In the genomic region with DNA sequence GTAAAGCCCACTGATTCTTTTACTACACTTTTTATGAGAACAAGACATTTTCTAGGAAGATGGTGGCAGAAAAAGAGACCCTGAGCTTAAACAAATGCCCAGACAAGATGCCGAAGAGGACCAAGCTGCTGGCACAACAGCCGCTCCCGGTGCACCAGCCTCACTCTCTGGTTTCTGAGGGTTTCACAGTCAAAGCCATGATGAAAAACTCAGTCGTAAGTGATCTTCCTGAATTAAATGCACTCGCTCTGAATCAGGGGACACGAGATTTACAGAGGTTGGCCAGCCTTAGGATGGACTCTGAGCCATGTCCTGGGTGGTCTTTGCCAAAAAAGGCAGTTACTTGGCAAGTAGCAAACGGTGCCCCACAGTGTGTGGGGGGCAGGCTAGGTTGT, we compare ENCODE assay signal across 8 cellular contexts. TPM values are rescaled to one million over a fixed set of nuclear protein-coding genes. Genes with fewer than 3 reads are reported as not detected.
A peak's percentile ranks its signal among the peaks of the same experiment; 100 is the strongest.
DNase-seq lines count a peak whose midpoint lies in the region; ATAC-seq lines count a peak whose summit lies in the region.

No MANE protein-coding gene starts in this region.

- H3K27ac Mint-ChIP-seq in central memory CD8-positive, alpha-beta T cell (ENCODE audit: low read depth): peak overlapping the region; percentile 75
- H3K27ac Mint-ChIP-seq in naive thymus-derived CD8-positive, alpha-beta T cell: peak overlapping the region; percentile 66 to 99 (median 97)

- no peaks in the 10 kb centered on the region for H3K27me3 Mint-ChIP-seq in central memory CD8-positive, alpha-beta T cell
- no peaks in the 10 kb centered on the region for H3K27me3 Mint-ChIP-seq in naive thymus-derived CD8-positive, alpha-beta T cell

- no peaks in the 10 kb centered on the region for H3K27me3 ChIP-seq in ACC112 (ENCODE audit: insufficient read depth, low read length)

- H3K79me2 ChIP-seq in ACC112 (ENCODE audit: control insufficient read depth, insufficient read depth, low read length, unreplicated experiment): no peaks in the 10 kb centered on the region

- no peak for ATAC-seq in central memory CD8-positive, alpha-beta T cell (replicated peaks; ENCODE audit: extremely low read depth, poor library complexity, severe bottlenecking)
- ATAC-seq in naive thymus-derived CD8-positive, alpha-beta T cell: no peak
- ATAC-seq in HG02571 (IDR thresholded peaks at IDR 0.05; ENCODE audit: unreplicated experiment): no peak

- POLR2A ChIA-PET in naive thymus-derived CD8-positive, alpha-beta T cell (lab: Charles Lee): interaction anchor here (0.6 kb wide), 1 partner anchor 1293 kb away, joined by 3 read pairs; no protein-coding TSS in a partner anchor

- peaks cover 5% of the 10 kb centered on the region for H3K36me3 Mint-ChIP-seq in central memory CD8-positive, alpha-beta T cell (ENCODE audit: insufficient read depth)
- H3K36me3 Mint-ChIP-seq in naive thymus-derived CD8-positive, alpha-beta T cell: no peaks in the 10 kb centered on the region

- H3K9me3 Mint-ChIP-seq in central memory CD8-positive, alpha-beta T cell: no peaks in the 10 kb centered on the region
- H3K9me3 Mint-ChIP-seq in naive thymus-derived CD8-positive, alpha-beta T cell: peaks cover 0 to 5% (median 0%) of the 10 kb centered on the region in 9 donors

- H3K4me1 ChIP-seq in ACC112 (ENCODE audit: control insufficient read depth, insufficient read depth, low read length, unreplicated experiment): peaks cover 7% of the 10 kb centered on the region

- H2AFZ ChIP-seq in ACC112 (ENCODE audit: low read length, unreplicated experiment): peak overlapping the region; percentile 86

- H3K27ac ChIP-seq in ACC112 (ENCODE audit: low read depth, low read length): peak overlapping the region; percentile 21; the same call in 1 of the 2 replicates

- peaks cover 8% of the 10 kb centered on the region for H3K4me1 Mint-ChIP-seq in central memory CD8-positive, alpha-beta T cell
- H3K4me1 Mint-ChIP-seq in naive thymus-derived CD8-positive, alpha-beta T cell: peaks cover 11 to 19% (median 15%) of the 10 kb centered on the region in 4 donors

- no peaks in the 10 kb centered on the region for H3K36me3 ChIP-seq in ACC112 (ENCODE audit: insufficient read depth, low read length)

- no peak for DNase-seq in Jurkat, Clone E6-1 (ENCODE audit: low read depth, low spot score)
- no peak for DNase-seq in central memory CD8-positive, alpha-beta T cell (ENCODE audit: low spot score in 2 of 2)
- DNase-seq in naive thymus-derived CD8-positive, alpha-beta T cell: peak in 1 of 10 donors; percentile 6
- DNase-seq in NCI-H524 treated with DMSO at 0.1 percent for 48 hours (lab: John Stamatoyannopoulos, UW): no peak
- no peak for DNase-seq in AML-193 (lab: John Stamatoyannopoulos, UW)
- no peak for DNase-seq in cerebellar cortex (ENCODE audit: low spot score)

- peak overlapping the region; percentile 96 for H3K4me3 ChIP-seq in ACC112 (ENCODE audit: low read depth, low read length)
- peak overlapping the region; percentile 41 for H3K4me3 ChIP-seq in Jurkat, Clone E6-1 (ENCODE audit: low read length)

- H3K4me3 Mint-ChIP-seq in central memory CD8-positive, alpha-beta T cell: peak overlapping the region; percentile 89
- H3K4me3 Mint-ChIP-seq in naive thymus-derived CD8-positive, alpha-beta T cell: peak overlapping the region; percentile 93 to 100 (median 95)

RNA-seq across cellular contexts. Expression of a gene that starts 0.4 kb away (rescaled TPM):
- polyA plus RNA-seq in Jurkat, Clone E6-1 (2012; ENCODE audit: insufficient read depth, insufficient read length): not detected
- 1 to 10 TPM in 1 of 2 experiments, under 1 TPM in 1; 0.55 to 1.2 TPM for total RNA-seq in naive thymus-derived CD8-positive, alpha-beta T cell
- polyA plus RNA-seq in naive thymus-derived CD8-positive, alpha-beta T cell: 1 to 10 TPM in 1 of 3 donors, under 1 TPM in 1, not detected in 1; 0.34 to 1.1 TPM

RNA-seq across cellular contexts. Expression of a gene that starts 0.6 kb away (rescaled TPM):
- not detected for polyA plus RNA-seq in Jurkat, Clone E6-1 (2012; ENCODE audit: insufficient read depth, insufficient read length)
- 1 to 10 TPM; 3.5 to 5.6 TPM for total RNA-seq in naive thymus-derived CD8-positive, alpha-beta T cell
- 1 to 10 TPM; 2.2 to 4.0 (median 2.6) TPM for polyA plus RNA-seq in naive thymus-derived CD8-positive, alpha-beta T cell
